In genomic region chr22:44583076-44583760, GRCh38 we compare ENCODE assay signal across 19 cellular contexts.
DNase-seq lines count a peak whose midpoint lies in the region; ATAC-seq and TF ChIP-seq lines count a peak whose summit lies in the region.
"Had no signal": no experiment of that assay in that cellular context is flagged by ENCODE, and none has a peak within 500 bp of the region (broad histone marks: within the 10 kb centered on the region; RNA-seq: fewer than 3 reads in every experiment).

No MANE protein-coding gene starts in this region.

- H3K27me3 ChIP-seq in heart left ventricle (peaks cover 0 to 7% (median 0%) of the 10 kb centered on the region in 9 donors), right atrium auricular region (no peaks in the 10 kb centered on the region), adrenal gland (peaks cover 7% of the 10 kb centered on the region), uterus (no peaks in the 10 kb centered on the region)
- H3K27me3 ChIP-seq: vagina had no signal

- no peak overlapping the region for H3K4me3 ChIP-seq in heart left ventricle
- H3K4me3 ChIP-seq in right atrium auricular region = no peak overlapping the region
- no peak overlapping the region for H3K4me3 ChIP-seq in adrenal gland
- H3K4me3 ChIP-seq in uterus = no peak overlapping the region
- H3K4me3 ChIP-seq: psoas muscle, vagina had no signal

- TF ChIP-seq CTCF in heart left ventricle (IDR thresholded peaks at IDR 0.05) (no peak), right atrium auricular region (IDR thresholded peaks at IDR 0.05) (no peak), adrenal gland (IDR thresholded peaks at IDR 0.05) (no peak), uterus (IDR thresholded peaks at IDR 0.05) (no peak)

- peaks cover 7% of the 10 kb centered on the region for H3K4me1 Mint-ChIP-seq in activated CD4-positive, alpha-beta T cell treated with anti-CD3 and anti-CD28 coated beads, Interleukin-2, amount 10 ng/mL, durations not matched to agents 7 days and 5 days
- H3K4me1 Mint-ChIP-seq: activated B cell treated with CpG ODN at 0.5 μM for 24 hours had no signal

- ATAC-seq in heart left ventricle (peak in 3 of 4 donors; percentile 16 to 26 (median 18)), GM19351 (IDR thresholded peaks at IDR 0.05; ENCODE audit: unreplicated experiment) (no peak)
- ATAC-seq: activated naive CD8-positive, alpha-beta T cell treated with anti-CD3 and anti-CD28 coated beads, Interleukin-2, amount 50 U/mL, for 24 hours; foreskin keratinocyte; psoas muscle had no signal

- 44 to 64% (median 60%) methylated on average over 15 of the region's 15 CpGs for WGBS in heart left ventricle, 4 donors
- WGBS in adrenal gland, 4 donors = 43 to 57% (median 47%) methylated on average over 13 to 15 of the region's 15 CpGs

- POLR2A ChIA-PET in activated CD4-positive, alpha-beta T cell treated with anti-CD3 and anti-CD28 coated beads, Interleukin-2, amount 10 ng/mL, durations not matched to agents 7 days and 5 days (lab: Charles Lee) = no interaction called here

- H3K27ac ChIP-seq in heart left ventricle (no peak overlapping the region), right atrium auricular region (no peak overlapping the region), adrenal gland (no peak overlapping the region), uterus (no peak overlapping the region)
- H3K27ac ChIP-seq: foreskin keratinocyte, HL-60, psoas muscle, vagina had no signal

- H3K36me3 ChIP-seq in heart left ventricle = no peaks in the 10 kb centered on the region
- no peaks in the 10 kb centered on the region for H3K36me3 ChIP-seq in right atrium auricular region
- H3K36me3 ChIP-seq in adrenal gland (replicated peaks in 1 of 2) = no peaks in the 10 kb centered on the region
- no peaks in the 10 kb centered on the region for H3K36me3 ChIP-seq in uterus
- H3K36me3 ChIP-seq: vagina had no signal

- no peaks in the 10 kb centered on the region for H3K36me3 Mint-ChIP-seq in activated CD4-positive, alpha-beta T cell treated with anti-CD3 and anti-CD28 coated beads, Interleukin-2, amount 10 ng/mL, durations not matched to agents 7 days and 5 days (ENCODE audit: low read depth)

- H3K9me3 ChIP-seq in heart left ventricle (no peaks in the 10 kb centered on the region), right atrium auricular region (no peaks in the 10 kb centered on the region), adrenal gland (replicated peaks in 1 of 3) (no peaks in the 10 kb centered on the region), uterus (no peaks in the 10 kb centered on the region)
- H3K9me3 ChIP-seq: psoas muscle, vagina had no signal

- H3K27me3 Mint-ChIP-seq in activated CD4-positive, alpha-beta T cell treated with anti-CD3 and anti-CD28 coated beads, Interleukin-2, amount 10 ng/mL, durations not matched to agents 7 days and 5 days = peaks cover 23% of the 10 kb centered on the region

- CTCF ChIA-PET in activated CD4-positive, alpha-beta T cell treated with anti-CD3 and anti-CD28 coated beads, Interleukin-2, amount 10 ng/mL, durations not matched to agents 7 days and 5 days (lab: Charles Lee) = interaction anchor here (0.6 kb wide), 1 partner anchor 330 kb away, joined by 3 read pairs; no protein-coding TSS in a partner anchor

- H3K4me3 Mint-ChIP-seq in activated CD4-positive, alpha-beta T cell treated with anti-CD3 and anti-CD28 coated beads, Interleukin-2, amount 10 ng/mL, durations not matched to agents 7 days and 5 days = no peak overlapping the region
- H3K4me3 Mint-ChIP-seq: activated B cell treated with CpG ODN at 0.5 μM for 24 hours; activated naive CD8-positive, alpha-beta T cell treated with anti-CD3 and anti-CD28 coated beads, Interleukin-2, amount 50 U/mL, for 24 hours had no signal

- TF ChIP-seq POLR2A in heart left ventricle (IDR thresholded peaks at IDR 0.05) (no peak), adrenal gland (IDR thresholded peaks at IDR 0.05) (no peak), uterus (IDR thresholded peaks at IDR 0.05) (no peak)

- intact Hi-C loops in heart left ventricle (cut with DNase I) = no loop called here
- intact Hi-C loops in adrenal gland (cut with DNase I) = no loop called here
- intact Hi-C loops in uterus (cut with DNase I; ENCODE audit: low total_unique reads) = no loop called here

- H3K4me1 ChIP-seq in heart left ventricle (no peaks in the 10 kb centered on the region), right atrium auricular region (no peaks in the 10 kb centered on the region), adrenal gland (replicated peaks in 1 of 2) (no peaks in the 10 kb centered on the region), uterus (no peaks in the 10 kb centered on the region)
- H3K4me1 ChIP-seq: foreskin keratinocyte, psoas muscle had no signal

- no peak overlapping the region for H3K27ac Mint-ChIP-seq in activated CD4-positive, alpha-beta T cell treated with anti-CD3 and anti-CD28 coated beads, Interleukin-2, amount 10 ng/mL, durations not matched to agents 7 days and 5 days
- H3K27ac Mint-ChIP-seq: activated B cell treated with CpG ODN at 0.5 μM for 24 hours; activated naive CD8-positive, alpha-beta T cell treated with anti-CD3 and anti-CD28 coated beads, Interleukin-2, amount 50 U/mL, for 24 hours had no signal

- DNase-seq in heart left ventricle (peak; percentile 4 to 23 (median 13)), right atrium auricular region (ENCODE audit: low spot score) (no peak), adrenal gland (peak in 5 of 7 donors; percentile 6 to 27 (median 14)), iris pigment epithelial cell (ENCODE audit: low read depth) (peak; percentile 11), uterus (peak; percentile 7), HuH-7 (ENCODE audit: low spot score) (no peak)
- no peak for DNase-seq in activated CD4-positive, alpha-beta T cell treated with anti-CD3 and anti-CD28 coated beads, Interleukin-2, amount 10 ng/mL, durations not matched to agents 7 days and 5 days
- DNase-seq: activated B cell treated with CpG ODN at 0.5 μM for 24 hours; activated naive CD8-positive, alpha-beta T cell treated with anti-CD3 and anti-CD28 coated beads, Interleukin-2, amount 50 U/mL, for 24 hours; activated T-cell treated with anti-CD3 and anti-CD28 coated beads for 4 hours; AML-193; dermis blood vessel endothelial cell; NCI-H2171; stimulated activated CD4-positive, alpha-beta T cell treated with anti-CD3 and anti-CD28 coated beads, Interleukin-2, amount 100 ng/mL, for 24 hours had no signal

- H3K9me3 Mint-ChIP-seq in activated CD4-positive, alpha-beta T cell treated with anti-CD3 and anti-CD28 coated beads, Interleukin-2, amount 10 ng/mL, durations not matched to agents 7 days and 5 days = no peaks in the 10 kb centered on the region
- H3K9me3 Mint-ChIP-seq: activated B cell treated with CpG ODN at 0.5 μM for 24 hours; activated naive CD8-positive, alpha-beta T cell treated with anti-CD3 and anti-CD28 coated beads, Interleukin-2, amount 50 U/mL, for 24 hours had no signal

Comparison
In these comparisons a context has a peak if more than half of its experiments do, and no peak if none do; other contexts are left out.
1. DNase-seq: peak in heart left ventricle (5 of 5), adrenal gland (5 of 7), iris pigment epithelial cell (single experiment) and uterus (2 of 2); none in right atrium auricular region (single experiment), activated CD4-positive, alpha-beta T cell treated with anti-CD3 and anti-CD28 coated beads, Interleukin-2, amount 10 ng/mL, durations not matched to agents 7 days and 5 days (single experiment) and HuH-7 (single experiment).